Comparison of ENCODE assay signal across 19 cellular contexts in genomic region chr22:47608421-47608820, GRCh38.
DNase-seq lines count a peak whose midpoint lies in the region; ATAC-seq and TF ChIP-seq lines count a peak whose summit lies in the region.
"Had no signal": no experiment of that assay in that cellular context is flagged by ENCODE, and none has a peak within 500 bp of the region (broad histone marks: within the 10 kb centered on the region; RNA-seq: fewer than 3 reads in every experiment).

No MANE protein-coding gene starts in this region.

- TF ChIP-seq CTCF in lower lobe of right lung (IDR thresholded peaks at IDR 0.05) (no peak), sigmoid colon (IDR thresholded peaks at IDR 0.05) (no peak)

- TF ChIP-seq EP300 in sigmoid colon (IDR thresholded peaks at IDR 0.05) = no peak

- no peaks in the 10 kb centered on the region for H3K4me1 ChIP-seq in lower lobe of right lung
- H3K4me1 ChIP-seq in sigmoid colon = no peaks in the 10 kb centered on the region
- H3K4me1 ChIP-seq in aorta (ENCODE audit: control insufficient read depth in 1 of 2, insufficient read depth in 2 of 2, low read length in 2 of 2) = no peaks in the 10 kb centered on the region
- H3K4me1 ChIP-seq: BLaER1, HAP-1 had no signal

- H3K36me3 ChIP-seq in lower lobe of right lung (no peaks in the 10 kb centered on the region), sigmoid colon (no peaks in the 10 kb centered on the region), aorta (ENCODE audit: control insufficient read depth in 1 of 2, insufficient read depth in 2 of 2, low read length in 1 of 2) (no peaks in the 10 kb centered on the region)
- H3K36me3 ChIP-seq: BLaER1, HAP-1 had no signal

- H3K27me3 ChIP-seq in lower lobe of right lung (ENCODE audit: low read depth) (peaks cover 13% of the 10 kb centered on the region), sigmoid colon (peaks cover 0 to 17% (median 0%) of the 10 kb centered on the region in 3 donors), aorta (ENCODE audit: control insufficient read depth in 1 of 2, insufficient read depth in 2 of 2, low read length in 1 of 2) (no peaks in the 10 kb centered on the region)
- H3K27me3 ChIP-seq: BLaER1 had no signal

- 78 to 83% methylated on average over 3 of the region's 3 CpGs for WGBS in sigmoid colon, 2 donors
- WGBS in aorta, 2 donors = 86 to 87% methylated on average over 3 of the region's 3 CpGs

- no peaks in the 10 kb centered on the region for H3K9me3 ChIP-seq in lower lobe of right lung
- no peaks in the 10 kb centered on the region for H3K9me3 ChIP-seq in sigmoid colon
- peaks cover 4% of the 10 kb centered on the region for H3K9me3 ChIP-seq in aorta (ENCODE audit: control insufficient read depth, low read length)
- H3K9me3 ChIP-seq: HAP-1 had no signal

- H3K27ac ChIP-seq in lower lobe of right lung = no peak overlapping the region
- H3K27ac ChIP-seq in sigmoid colon = no peak overlapping the region
- H3K27ac ChIP-seq in aorta (ENCODE audit: low read depth in 1 of 2, low read length in 2 of 2) = no peak overlapping the region
- H3K27ac ChIP-seq: 22Rv1, BLaER1, C4-2B had no signal

- intact Hi-C loops in cardiac septum (cut with DNase I) = no loop called here
- intact Hi-C loops in Right ventricle myocardium superior (cut with DNase I) = no loop called here
- intact Hi-C loops in lower lobe of right lung (cut with DNase I) = no loop called here
- intact Hi-C loops in sigmoid colon (cut with DNase I) = no loop called here
- intact Hi-C loops in aorta (cut with DNase I) = no loop called here

- H3K4me3 ChIP-seq in lower lobe of right lung (no peak overlapping the region), sigmoid colon (no peak overlapping the region), aorta (ENCODE audit: low read length in 2 of 2) (no peak overlapping the region)
- H3K4me3 ChIP-seq: BLaER1, HAP-1 had no signal

- ATAC-seq in Right ventricle myocardium superior (ENCODE audit: poor library complexity) (no peak), lower lobe of right lung (no peak), aorta (ENCODE audit: low FRiP score) (no peak), GM21367 (IDR thresholded peaks at IDR 0.05; ENCODE audit: unreplicated experiment) (no peak)

- no peak for TF ChIP-seq POLR2A in sigmoid colon (IDR thresholded peaks at IDR 0.05)

- DNase-seq in cardiac septum (ENCODE audit: low spot score) = peak; percentile 41
- DNase-seq in Right ventricle myocardium superior = no peak
- peak; percentile 20 for DNase-seq in lower lobe of right lung
- peak; percentile 15 for DNase-seq in sigmoid colon
- DNase-seq in aorta = peak; percentile 13 to 41
- no peak for DNase-seq in T-helper 2 cell
- DNase-seq in NCI-H82 treated with DMSO at 0.1 percent for 48 hours (lab: John Stamatoyannopoulos, UW; ENCODE audit: unreplicated experiment) = no peak
- DNase-seq: CD4-positive, CD25-positive, alpha-beta regulatory T cell; CD8-positive, alpha-beta memory T cell; DMS 273 treated with DMSO at 0.1 percent for 48 hours; DMS79 treated with DMSO at 0.1 percent for 48 hours; GF-D8; GOT3; HFFc6 had no signal

Comparison
In these comparisons a context has a peak if more than half of its experiments do, and no peak if none do; other contexts are left out.
1. DNase-seq: peak in cardiac septum (single experiment), lower lobe of right lung (single experiment), sigmoid colon (single experiment) and aorta (2 of 2); none in Right ventricle myocardium superior (single experiment), T-helper 2 cell (0 of 5) and NCI-H82 treated with DMSO at 0.1 percent for 48 hours (single experiment).